In genomic region chr5:168285696-168286095, GRCh38 we compare ENCODE assay signal across 8 cellular contexts.
"Had no signal": no experiment of that assay in that cellular context is flagged by ENCODE, and none has a peak within 500 bp of the region (broad histone marks: within the 10 kb centered on the region; RNA-seq: fewer than 3 reads in every experiment).

No MANE protein-coding gene starts in this region.

- H2AFZ ChIP-seq: GM23248 had no signal

- H3K36me3 Mint-ChIP-seq: IgD-negative memory B cell had no signal

- ATAC-seq: HCT116, HepG2 had no signal

- H3K36me3 ChIP-seq: HAP-1 had no signal

- H3K27ac Mint-ChIP-seq: HFFc6, IgD-negative memory B cell had no signal

- H3K4me3 ChIP-seq: GM23248, HAP-1 had no signal

- H3K9ac ChIP-seq: GM23248 had no signal

- FAIRE-seq: HepG2 had no signal

- H3K4me1 ChIP-seq: HAP-1 had no signal

- H3K4me3 Mint-ChIP-seq: HFFc6, IgD-negative memory B cell had no signal

- H3K27ac ChIP-seq: GM23248, HL-60 had no signal

- DNase-seq: GM23248, HFFc6, KBM-7 had no signal
